12 cellular contexts compared by ENCODE assay signal in genomic region chr1:54323324-54323739, GRCh38.
DNase-seq lines count a peak whose midpoint lies in the region; ATAC-seq and TF ChIP-seq lines count a peak whose summit lies in the region.
"Had no signal": no experiment of that assay in that cellular context is flagged by ENCODE, and none has a peak within 500 bp of the region (broad histone marks: within the 10 kb centered on the region; RNA-seq: fewer than 3 reads in every experiment).

No MANE protein-coding gene starts in this region.

- H3K4me3 Mint-ChIP-seq in Calu3 (ENCODE audit: low read depth, unreplicated experiment) (no peak overlapping the region), immature natural killer cell (no peak overlapping the region)
- H3K4me3 Mint-ChIP-seq: stimulated activated naive CD8-positive, alpha-beta T cell treated with anti-CD3 and anti-CD28 coated beads, Interleukin-15, amount 100 ng/mL, for 72 hours had no signal

- CTCF ChIA-PET in Calu3 (lab: Charles Lee): no interaction called here

- H2AFZ ChIP-seq in parathyroid adenoma: no peak overlapping the region

- no peaks in the 10 kb centered on the region for H3K36me3 ChIP-seq in RWPE2 (ENCODE audit: low read depth)
- no peaks in the 10 kb centered on the region for H3K36me3 ChIP-seq in parathyroid adenoma (ENCODE audit: control insufficient read depth, insufficient read depth, low read length)

- peak; percentile 18 for TF ChIP-seq CTCF in Calu3 (IDR thresholded peaks at IDR 0.05; ENCODE audit: unreplicated experiment)
- TF ChIP-seq CTCF in RWPE2 (IDR thresholded peaks at IDR 0.05; ENCODE audit: poor library complexity, severe bottlenecking): peak; percentile 66
- peak; percentile 75 for TF ChIP-seq CTCF in foreskin keratinocyte (conservative IDR thresholded peaks at IDR 0.05)
- peak; percentile 19 for TF ChIP-seq CTCF in parathyroid adenoma (IDR thresholded peaks at IDR 0.05)

- no peak overlapping the region for H3K4me2 ChIP-seq in parathyroid adenoma (ENCODE audit: low read length)

- peaks cover 5% of the 10 kb centered on the region for H3K79me2 ChIP-seq in parathyroid adenoma

- no peak overlapping the region for H3K9ac ChIP-seq in parathyroid adenoma

- no peaks in the 10 kb centered on the region for H3K4me1 Mint-ChIP-seq in Calu3 (ENCODE audit: low read depth, unreplicated experiment)
- peaks cover 94 to 98% of the 10 kb centered on the region in 2 donors for H3K4me1 Mint-ChIP-seq in immature natural killer cell

- H3K9me3 Mint-ChIP-seq in Calu3 (ENCODE audit: low read depth, unreplicated experiment) (no peaks in the 10 kb centered on the region), immature natural killer cell (no peaks in the 10 kb centered on the region)
- H3K9me3 Mint-ChIP-seq: stimulated activated naive CD8-positive, alpha-beta T cell treated with anti-CD3 and anti-CD28 coated beads, Interleukin-15, amount 100 ng/mL, for 72 hours had no signal

- ATAC-seq in RWPE2 (ENCODE audit: low read depth) (peak; percentile 93), foreskin keratinocyte (peak; percentile 88)
- ATAC-seq: stimulated activated naive CD8-positive, alpha-beta T cell treated with anti-CD3 and anti-CD28 coated beads, Interleukin-15, amount 100 ng/mL, for 72 hours had no signal

- H3K27me3 Mint-ChIP-seq in Calu3 (ENCODE audit: unreplicated experiment): no peaks in the 10 kb centered on the region
- H3K27me3 Mint-ChIP-seq in immature natural killer cell (ENCODE audit: low read depth in 3 of 3): peaks cover 2 to 8% (median 2%) of the 10 kb centered on the region in 3 donors
- H3K27me3 Mint-ChIP-seq: stimulated activated naive CD8-positive, alpha-beta T cell treated with anti-CD3 and anti-CD28 coated beads, Interleukin-15, amount 100 ng/mL, for 72 hours had no signal

- peak; percentile 50 for DNase-seq in Calu3
- DNase-seq in RWPE2 (ENCODE audit: low spot score): peak; percentile 89
- DNase-seq in foreskin keratinocyte: peak; percentile 92 to 95
- DNase-seq in G401 (ENCODE audit: low spot score): no peak
- no peak for DNase-seq in immature natural killer cell
- no peak for DNase-seq in NK-92 treated with Interleukin-12 subunit alpha and Interleukin-12 subunit beta, amount 100 ng/mL, for 24 hours (lab: John Stamatoyannopoulos, UW)
- DNase-seq in DMS53 treated with DMSO at 0.1 percent for 48 hours (lab: John Stamatoyannopoulos, UW; ENCODE audit: unreplicated experiment): no peak
- DNase-seq: activated gamma-delta T cell treated with Interleukin-2 at 50 U/mL for 16 hours; dermis blood vessel endothelial cell; NCI-H510A treated with DMSO at 0.1 percent for 48 hours; stimulated activated naive CD8-positive, alpha-beta T cell treated with anti-CD3 and anti-CD28 coated beads, Interleukin-15, amount 100 ng/mL, for 72 hours had no signal

- H3K4me1 ChIP-seq in RWPE2 (ENCODE audit: insufficient read depth, poor library complexity, severe bottlenecking) (peaks cover 23% of the 10 kb centered on the region), foreskin keratinocyte (peaks cover 19% of the 10 kb centered on the region), parathyroid adenoma (peaks cover 11% of the 10 kb centered on the region)

- BruUV-seq in Calu3 (replicated peaks; lab: Mats Ljungman, UMichigan): no TSS peak

- in situ Hi-C loops in G401 (cut with HindIII; ENCODE audit: low sequenced_read_pairs): no loop called here

- H3K9me3 ChIP-seq in RWPE2 (ENCODE audit: severe bottlenecking) (no peaks in the 10 kb centered on the region), parathyroid adenoma (ENCODE audit: control insufficient read depth, low read length) (no peaks in the 10 kb centered on the region)

- H3K4me3 ChIP-seq in RWPE2 (ENCODE audit: severe bottlenecking) (no peak overlapping the region), parathyroid adenoma (ENCODE audit: low read depth, low read length) (no peak overlapping the region)

- H3K27ac Mint-ChIP-seq in Calu3 (ENCODE audit: unreplicated experiment): no peak overlapping the region
- no peak overlapping the region for H3K27ac Mint-ChIP-seq in immature natural killer cell
- H3K27ac Mint-ChIP-seq: stimulated activated naive CD8-positive, alpha-beta T cell treated with anti-CD3 and anti-CD28 coated beads, Interleukin-15, amount 100 ng/mL, for 72 hours had no signal

- intact Hi-C loops in Calu3 (cut with micrococcal nuclease; ENCODE audit: unreplicated experiment): no loop called here

- H3K36me3 Mint-ChIP-seq in Calu3 (ENCODE audit: insufficient read depth, unreplicated experiment) (no peaks in the 10 kb centered on the region), immature natural killer cell (no peaks in the 10 kb centered on the region)

- peak overlapping the region; percentile 49 for H3K27ac ChIP-seq in RWPE2 (ENCODE audit: poor library complexity, severe bottlenecking)
- H3K27ac ChIP-seq in foreskin keratinocyte: no peak overlapping the region
- peak overlapping the region; percentile 49 for H3K27ac ChIP-seq in parathyroid adenoma

- H3K27me3 ChIP-seq in RWPE2 (ENCODE audit: insufficient read depth, poor library complexity, severe bottlenecking) (no peaks in the 10 kb centered on the region), foreskin keratinocyte (no peaks in the 10 kb centered on the region), parathyroid adenoma (ENCODE audit: control insufficient read depth, insufficient read depth, low read length) (no peaks in the 10 kb centered on the region)

Comparison
In these comparisons a context has a peak if more than half of its experiments do, and no peak if none do; other contexts are left out.
1. DNase-seq: peak in Calu3 (single experiment), RWPE2 (single experiment) and foreskin keratinocyte (2 of 2); none in G401 (single experiment), immature natural killer cell (0 of 3), NK-92 treated with Interleukin-12 subunit alpha and Interleukin-12 subunit beta, amount 100 ng/mL, for 24 hours (single experiment) and DMS53 treated with DMSO at 0.1 percent for 48 hours (single experiment).
2. CTCF ChIP-seq: peak in every context shown above with its lines; median percentile 75 in foreskin keratinocyte; 66 in RWPE2; 19 in parathyroid adenoma; 18 in Calu3.